Comparison of ENCODE assay signal across 1 cellular context in the genomic region with DNA sequence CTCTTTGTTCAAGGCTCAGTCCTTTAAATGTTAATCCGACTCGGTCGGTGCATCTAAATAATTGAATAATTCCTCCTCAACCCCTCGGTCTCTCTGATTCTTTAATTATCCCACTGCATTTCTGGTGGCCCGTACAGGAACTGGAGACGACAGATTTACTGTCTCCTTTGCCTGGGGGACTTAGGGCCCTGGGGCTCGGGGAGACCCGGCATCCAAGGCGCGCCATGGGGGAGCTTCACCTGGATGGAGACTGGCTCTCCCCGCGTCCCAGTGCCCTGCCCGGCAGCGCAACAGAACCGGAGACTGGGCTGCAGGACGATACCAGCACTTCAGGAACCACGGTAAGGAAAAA.
TF ChIP-seq lines count a peak whose summit lies in the region.

No MANE protein-coding gene starts in this region.

TF ChIP-seq in H1, 55 proteins besides CTCF, POLR2A, EP300 and RAD21:
- TF ChIP-seq FOSL1 (IDR thresholded peaks at IDR 0.05; ENCODE audit: insufficient read depth, low read depth, low read length) = 0 out of 2 replicates have a peak, but pooled peaks have one; percentile 15
- no peak for TF ChIP-seq SP1 (IDR thresholded peaks at IDR 0.05; ENCODE audit: low read depth, low read length)
- no peak for TF ChIP-seq POU5F1 (IDR thresholded peaks at IDR 0.05; ENCODE audit: low read depth, low read length)
- 0 out of 4 replicates have a peak, but pooled peaks of 1 of the 2 experiments have one; percentile 4 for TF ChIP-seq SIN3A (conservative IDR thresholded peaks at IDR 0.05 in 1 of 2, IDR thresholded peaks at IDR 0.05 in 1 of 2; ENCODE audit: low read depth in 1 of 2, low read length in 2 of 2)
- no peak for TF ChIP-seq HDAC6 (IDR thresholded peaks at IDR 0.05; ENCODE audit: low read depth, low read length)
- no peak for TF ChIP-seq EZH2 (IDR thresholded peaks at IDR 0.05; ENCODE audit: low read depth, low read length, severe bottlenecking)
- no peak for TF ChIP-seq CHD2 (IDR thresholded peaks at IDR 0.05; ENCODE audit: low read length)
- no peak for TF ChIP-seq SIX5 (IDR thresholded peaks at IDR 0.05; ENCODE audit: low read depth, low read length)
- TF ChIP-seq CBX5 (IDR thresholded peaks at IDR 0.05; ENCODE audit: low read depth, low read length) = no peak
